8 cellular contexts compared by ENCODE assay signal in genomic region chr10:79981673-79982485, GRCh38. TPM values are rescaled to one million over a fixed set of nuclear protein-coding genes. Genes with fewer than 3 reads are reported as not detected.
DNase-seq lines count a peak whose midpoint lies in the region; ATAC-seq and TF ChIP-seq lines count a peak whose summit lies in the region.

No MANE protein-coding gene starts in this region.

- H3K36me3 ChIP-seq in Caco-2 (ENCODE audit: control insufficient read depth, insufficient read depth, low read length) (no peaks in the 10 kb centered on the region), SJCRH30 (no peaks in the 10 kb centered on the region), right lobe of liver (no peaks in the 10 kb centered on the region), stomach smooth muscle (ENCODE audit: control insufficient read depth in 2 of 2, insufficient read depth in 2 of 2, low read length in 2 of 2) (no peaks in the 10 kb centered on the region)

- H3K9ac ChIP-seq in stomach smooth muscle (ENCODE audit: low read length in 2 of 2): peak overlapping the region; percentile 66 to 81

- H3K4me3 Mint-ChIP-seq in Caco-2 (ENCODE audit: unreplicated experiment) (peak overlapping the region; percentile 82), T-cell (peak overlapping the region in 1 of 3 donors; percentile 71)

- TF ChIP-seq CTCF in Caco-2 (IDR thresholded peaks at IDR 0.05; ENCODE audit: insufficient read depth in 1 of 2, low read depth in 1 of 2, low read length in 1 of 2, severe bottlenecking in 1 of 2, unreplicated experiment in 1 of 2) (peak in 1 of 2 experiments; percentile 30), right lobe of liver (IDR thresholded peaks at IDR 0.05) (peak in 3 of 4 donors; percentile 8 to 27 (median 13))

- H3K4me1 ChIP-seq in Caco-2: peaks cover 5% of the 10 kb centered on the region; the same call in 1 of the 2 replicates
- peaks cover 13% of the 10 kb centered on the region; the same call in 1 of the 2 replicates for H3K4me1 ChIP-seq in SJCRH30
- H3K4me1 ChIP-seq in right lobe of liver: peaks cover 0 to 11% (median 0%) of the 10 kb centered on the region in 4 donors
- peaks cover 16% of the 10 kb centered on the region for H3K4me1 ChIP-seq in stomach smooth muscle (ENCODE audit: control insufficient read depth, insufficient read depth, low read length)

- no peak for TF ChIP-seq POLR2A in right lobe of liver (IDR thresholded peaks at IDR 0.05)

- BruUV-seq in Caco-2 (replicated peaks; lab: Mats Ljungman, UMichigan): no TSS peak

- H3K4me1 Mint-ChIP-seq in Caco-2 (ENCODE audit: low read depth, unreplicated experiment) (peaks cover 8% of the 10 kb centered on the region), T-cell (peaks cover 0 to 7% (median 3%) of the 10 kb centered on the region in 3 donors)

- ATAC-seq in right lobe of liver (peak; percentile 92 to 96 (median 94)), T-cell (replicated peaks in 1 of 4) (no peak)

- H3K27ac Mint-ChIP-seq in Caco-2 (ENCODE audit: unreplicated experiment) (no peak overlapping the region), T-cell (no peak overlapping the region)

- intact Hi-C loops in Caco-2 (cut with micrococcal nuclease; ENCODE audit: unreplicated experiment): loop anchor here (1.0 kb wide), 1 partner anchor 65 kb away; no protein-coding TSS in a partner anchor
- intact Hi-C loops in right lobe of liver (cut with DNase I): no loop called here

- H3K4me3 ChIP-seq in Caco-2 (ENCODE audit: low read depth, low read length) (peak overlapping the region; percentile 82), SJCRH30 (peak overlapping the region; percentile 52), right lobe of liver (peak overlapping the region; percentile 68 to 77 (median 69)), stomach smooth muscle (ENCODE audit: low read length in 2 of 2) (peak overlapping the region; percentile 60 to 82)

- H3K9me3 ChIP-seq in Caco-2 (no peaks in the 10 kb centered on the region), SJCRH30 (replicated peaks) (no peaks in the 10 kb centered on the region), right lobe of liver (no peaks in the 10 kb centered on the region), stomach smooth muscle (ENCODE audit: control insufficient read depth in 2 of 2, low read length in 2 of 2) (no peaks in the 10 kb centered on the region)

- H3K27me3 ChIP-seq in Caco-2 (replicated peaks; ENCODE audit: control insufficient read depth, insufficient read depth, low read length): no peaks in the 10 kb centered on the region
- H3K27me3 ChIP-seq in SJCRH30: no peaks in the 10 kb centered on the region
- H3K27me3 ChIP-seq in right lobe of liver: no peaks in the 10 kb centered on the region
- peaks cover 6 to 9% of the 10 kb centered on the region in 2 donors for H3K27me3 ChIP-seq in stomach smooth muscle (ENCODE audit: control insufficient read depth in 1 of 2, insufficient read depth in 2 of 2, low read length in 2 of 2)

- no CpG with 5 or more reads among the region's 84 CpGs for WGBS in right lobe of liver (ENCODE audit: insufficient coverage, low coverage, low lambda C conversion rate, missing lambda C conversion rate)

- DNase-seq in Caco-2 (peak; percentile 45 to 71), HT1080 (ENCODE audit: low read depth) (peak; percentile 40), SJCRH30 (no peak), dermis blood vessel endothelial cell (peak; percentile 41), right lobe of liver (peak; percentile 74 to 82 (median 77)), GOT3 (lab: John Stamatoyannopoulos, UW) (no peak), T-cell (no peak)

- H3K36me3 Mint-ChIP-seq in Caco-2 (ENCODE audit: insufficient read depth, unreplicated experiment) (peaks cover 6% of the 10 kb centered on the region), T-cell (no peaks in the 10 kb centered on the region)

- H3K27me3 Mint-ChIP-seq in Caco-2 (ENCODE audit: insufficient read depth, unreplicated experiment) (peaks cover 22% of the 10 kb centered on the region), T-cell (peaks cover 46 to 75% of the 10 kb centered on the region in 2 donors)

- H3K9me3 Mint-ChIP-seq in Caco-2 (ENCODE audit: unreplicated experiment) (peaks cover 13% of the 10 kb centered on the region), T-cell (peaks cover 0 to 2% (median 2%) of the 10 kb centered on the region in 3 donors)

- POLR2A ChIA-PET in Caco-2 (lab: Charles Lee) (no interaction called here), T-cell (lab: Charles Lee) (no interaction called here)

- peak overlapping the region; percentile 56 for H3K27ac ChIP-seq in SJCRH30
- peak overlapping the region; percentile 19 to 49 (median 33) for H3K27ac ChIP-seq in right lobe of liver
- peak overlapping the region; percentile 80 for H3K27ac ChIP-seq in stomach smooth muscle (ENCODE audit: low read length)

- CTCF ChIA-PET in Caco-2 (lab: Charles Lee): interaction anchor here (0.8 kb wide), 1 partner anchor 48 kb away, joined by 3 read pairs; no protein-coding TSS in a partner anchor
- CTCF ChIA-PET in T-cell (lab: Charles Lee): no interaction called here

RNA-seq across cellular contexts. Expression of gene SFTPD, which starts 33.0 kb away (rescaled TPM):
- total RNA-seq in Caco-2 (2022) (0.39 TPM in 1 of 2 replicates, not detected in the other), dermis blood vessel endothelial cell (not detected in 2 replicates), right lobe of liver (under 1 TPM in 3 of 6 experiments, not detected in 3; 0.35 to 0.59 (median 0.51) TPM), T-cell (1 to 10 TPM in 1 of 5 donors, under 1 TPM in 2, not detected in 2; 0.79 to 1.1 (median 0.85) TPM)
- total RNA-seq in HT1080 (2014; rRNA removed; shearing (Covaris generic)): not detected in 2 replicates
- not detected in 2 replicates for polyA plus RNA-seq in HT1080 (2015; cell fraction: cytosol; rRNA removed)
- polyA plus RNA-seq in HT1080 (2015; cell fraction: nucleus; rRNA removed): not detected in 2 replicates
- 0.22 TPM in 1 of 2 replicates, not detected in the other for total RNA-seq in SJCRH30 (2014; rRNA removed; shearing (Covaris generic))

Comparison
In these comparisons a context has a peak if more than half of its experiments do, and no peak if none do; other contexts are left out.
1. DNase-seq: peak in Caco-2 (2 of 2), HT1080 (single experiment), dermis blood vessel endothelial cell (single experiment) and right lobe of liver (3 of 3); none in SJCRH30 (0 of 2), GOT3 (single experiment) and T-cell (0 of 34).
2. ATAC-seq: peak in right lobe of liver (4 of 4); none in T-cell (0 of 4).
3. Peak in every context shown above with its lines, with median percentiles within 50 percentile points of each other: H3K4me3 ChIP-seq and H3K27ac ChIP-seq.